Comparison of ENCODE assay signal across 1 cellular context in the genomic region with DNA sequence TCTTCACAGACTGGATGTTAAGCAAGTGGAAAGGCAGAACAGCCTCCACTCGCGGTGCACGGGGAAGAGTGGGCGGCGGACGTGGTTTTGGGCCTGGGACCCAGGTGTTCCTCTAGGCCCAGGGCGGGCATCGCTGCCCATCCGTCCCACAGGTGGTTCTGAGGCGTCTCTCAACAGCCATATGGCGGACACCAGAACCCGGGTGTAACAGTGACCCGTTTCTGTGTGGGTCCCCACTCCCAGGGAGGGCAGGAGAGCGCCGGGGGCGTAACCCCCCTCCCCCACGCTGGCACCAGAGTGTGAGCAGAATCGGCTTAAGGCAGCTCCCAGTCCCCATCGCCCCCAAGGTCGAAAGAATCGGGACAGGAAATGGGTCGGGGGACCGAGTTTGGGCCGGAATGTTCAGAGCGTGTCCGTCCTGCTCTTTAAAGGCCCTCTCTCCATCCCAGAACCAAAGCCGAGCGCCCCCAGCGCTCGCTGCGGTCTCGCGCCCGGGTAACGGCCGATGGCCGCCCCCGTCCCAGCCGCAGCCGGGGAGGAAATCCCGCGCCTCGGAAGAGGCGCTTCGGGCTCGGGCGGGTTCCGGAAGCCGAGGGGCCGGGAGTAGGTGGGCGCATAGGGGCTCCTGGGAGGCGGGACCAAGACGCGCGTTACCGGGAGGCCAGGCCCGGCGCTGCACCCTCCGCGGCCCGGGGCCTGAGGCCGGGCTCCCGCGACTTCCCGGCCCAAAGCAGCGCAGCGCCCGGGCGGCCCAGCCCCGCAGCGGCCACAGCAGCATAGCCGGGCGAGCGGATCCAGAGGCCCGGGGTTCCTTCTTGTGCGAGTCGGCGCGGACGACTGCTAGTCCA.
TF ChIP-seq lines count a peak whose summit lies in the region.

Gene TK2, minus strand, starts transcription at position 839 of the 848 bp plus-strand sequence. Its CDS starts 61 bp downstream, at position 778.

TF ChIP-seq in GM12878, 131 proteins besides CTCF, POLR2A, EP300 and RAD21 (continued from another document):
- TF ChIP-seq BCL11A (IDR thresholded peaks at IDR 0.05; ENCODE audit: low read depth, low read length) (no peak), PAX8 (IDR thresholded peaks at IDR 0.05) (no peak), LARP7 (IDR thresholded peaks at IDR 0.05) (peak; percentile 60), POLR2AphosphoS5 (IDR thresholded peaks at IDR 0.05; ENCODE audit: low read length) (no peak), YBX1 (IDR thresholded peaks at IDR 0.05) (no peak), JUND (IDR thresholded peaks at IDR 0.05; ENCODE audit: low read depth, low read length) (no peak), NR2F1 (conservative IDR thresholded peaks at IDR 0.05) (peak; percentile 59), ASH2L (IDR thresholded peaks at IDR 0.05; ENCODE audit: borderline replicate concordance, low read depth) (no peak), CHD1 (IDR thresholded peaks at IDR 0.05; ENCODE audit: low read depth, low read length) (no peak), HDGF (IDR thresholded peaks at IDR 0.05) (peak; percentile 43; the same call in 1 of the 2 replicates), RBBP5 (conservative IDR thresholded peaks at IDR 0.05) (no peak), SREBF2 (IDR thresholded peaks at IDR 0.05; ENCODE audit: low read length) (no peak), ZNF207 (IDR thresholded peaks at IDR 0.05; ENCODE audit: borderline replicate concordance) (no peak), TCF7 (IDR thresholded peaks at IDR 0.05; ENCODE audit: borderline replicate concordance) (no peak), ATF3 (IDR thresholded peaks at IDR 0.05; ENCODE audit: borderline replicate concordance, extremely low read depth, low read depth, low read length) (no peak), BCL3 (IDR thresholded peaks at IDR 0.05; ENCODE audit: borderline replicate concordance, insufficient read depth, low read depth, low read length, poor library complexity, severe bottlenecking) (no peak), STAT3 (IDR thresholded peaks at IDR 0.05; ENCODE audit: low read depth, low read length) (no peak), ZBTB33 (IDR thresholded peaks at IDR 0.05) (no peak), CBFB (IDR thresholded peaks at IDR 0.05; ENCODE audit: low read depth) (no peak), MYC (IDR thresholded peaks at IDR 0.05; ENCODE audit: insufficient read depth, insufficient read length, insufficient replicate concordance, low read length, severe bottlenecking) (no peak)
- TF ChIP-seq, protein P1, sequence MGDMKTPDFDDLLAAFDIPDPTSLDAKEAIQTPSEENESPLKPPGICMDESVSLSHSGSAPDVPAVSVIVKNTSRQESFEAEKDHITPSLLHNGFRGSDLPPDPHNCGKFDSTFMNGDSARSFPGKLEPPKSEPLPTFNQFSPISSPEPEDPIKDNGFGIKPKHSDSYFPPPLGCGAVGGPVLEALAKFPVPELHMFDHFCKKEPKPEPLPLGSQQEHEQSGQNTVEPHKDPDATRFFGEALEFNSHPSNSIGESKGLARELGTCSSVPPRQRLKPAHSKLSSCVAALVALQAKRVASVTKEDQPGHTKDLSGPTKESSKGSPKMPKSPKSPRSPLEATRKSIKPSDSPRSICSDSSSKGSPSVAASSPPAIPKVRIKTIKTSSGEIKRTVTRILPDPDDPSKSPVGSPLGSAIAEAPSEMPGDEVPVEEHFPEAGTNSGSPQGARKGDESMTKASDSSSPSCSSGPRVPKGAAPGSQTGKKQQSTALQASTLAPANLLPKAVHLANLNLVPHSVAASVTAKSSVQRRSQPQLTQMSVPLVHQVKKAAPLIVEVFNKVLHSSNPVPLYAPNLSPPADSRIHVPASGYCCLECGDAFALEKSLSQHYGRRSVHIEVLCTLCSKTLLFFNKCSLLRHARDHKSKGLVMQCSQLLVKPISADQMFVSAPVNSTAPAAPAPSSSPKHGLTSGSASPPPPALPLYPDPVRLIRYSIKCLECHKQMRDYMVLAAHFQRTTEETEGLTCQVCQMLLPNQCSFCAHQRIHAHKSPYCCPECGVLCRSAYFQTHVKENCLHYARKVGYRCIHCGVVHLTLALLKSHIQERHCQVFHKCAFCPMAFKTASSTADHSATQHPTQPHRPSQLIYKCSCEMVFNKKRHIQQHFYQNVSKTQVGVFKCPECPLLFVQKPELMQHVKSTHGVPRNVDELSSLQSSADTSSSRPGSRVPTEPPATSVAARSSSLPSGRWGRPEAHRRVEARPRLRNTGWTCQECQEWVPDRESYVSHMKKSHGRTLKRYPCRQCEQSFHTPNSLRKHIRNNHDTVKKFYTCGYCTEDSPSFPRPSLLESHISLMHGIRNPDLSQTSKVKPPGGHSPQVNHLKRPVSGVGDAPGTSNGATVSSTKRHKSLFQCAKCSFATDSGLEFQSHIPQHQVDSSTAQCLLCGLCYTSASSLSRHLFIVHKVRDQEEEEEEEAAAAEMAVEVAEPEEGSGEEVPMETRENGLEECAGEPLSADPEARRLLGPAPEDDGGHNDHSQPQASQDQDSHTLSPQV (IDR thresholded peaks at IDR 0.05): no peak
